ENCODE assay signal across 9 cellular contexts in the genomic region with DNA sequence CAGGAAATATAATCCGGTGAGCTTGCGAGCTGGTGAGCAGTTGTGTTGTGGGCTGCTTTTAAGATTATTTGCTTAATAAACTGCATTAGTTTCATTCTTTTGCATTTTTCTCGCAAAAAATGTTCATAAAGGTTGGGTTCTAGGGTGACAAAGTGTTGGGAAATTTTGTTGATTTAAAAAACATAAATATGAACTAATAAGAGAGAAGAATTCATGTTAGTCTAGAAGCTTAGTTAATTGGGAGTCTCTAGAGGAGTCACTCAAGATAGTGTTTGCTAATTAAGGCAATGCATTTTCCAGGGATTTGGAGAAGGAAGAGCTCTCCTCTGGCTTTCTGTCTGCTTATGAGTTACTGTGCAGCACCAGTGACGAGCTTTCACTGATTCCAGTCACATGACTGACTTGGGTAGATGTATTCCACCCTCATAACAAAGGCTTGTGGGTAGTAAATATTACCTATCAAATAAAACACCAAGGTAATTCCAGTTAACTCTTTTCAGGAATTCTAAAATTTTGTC.
DNase-seq lines count a peak whose midpoint lies in the region; ATAC-seq and TF ChIP-seq lines count a peak whose summit lies in the region.
"Had no signal": no experiment of that assay in that cellular context is flagged by ENCODE, and none has a peak within 500 bp of the region (broad histone marks: within the 10 kb centered on the region; RNA-seq: fewer than 3 reads in every experiment).

No MANE protein-coding gene starts in this region.

- H3K36me3 ChIP-seq in psoas muscle (ENCODE audit: insufficient read depth in 1 of 2, low read depth in 1 of 2) = no peaks in the 10 kb centered on the region
- H3K36me3 ChIP-seq in uterus = no peaks in the 10 kb centered on the region

- CTCF ChIA-PET in WTC11 (lab: Charles Lee) = interaction anchor here (0.6 to 1.9 kb wide), 11 partner anchors 11 to 915 kb away, joined by 3 to 10 read pairs (median 3); no protein-coding TSS in a partner anchor

- H3K36me3 Mint-ChIP-seq in WTC11 = no peaks in the 10 kb centered on the region

- no peaks in the 10 kb centered on the region for H3K9me3 Mint-ChIP-seq in WTC11

- H3K4me3 ChIP-seq in psoas muscle = peak overlapping the region; percentile 60
- no peak overlapping the region for H3K4me3 ChIP-seq in uterus

- H3K4me3 Mint-ChIP-seq in WTC11 = no peak overlapping the region
- H3K4me3 Mint-ChIP-seq: activated naive CD8-positive, alpha-beta T cell had no signal

- H3K4me1 Mint-ChIP-seq in WTC11 = peaks cover 12% of the 10 kb centered on the region

- peak overlapping the region; percentile 54 for H3K27ac ChIP-seq in psoas muscle
- peak overlapping the region in 1 of 2 donors; percentile 1 for H3K27ac ChIP-seq in uterus

- no peak for TF ChIP-seq POLR2A in uterus (IDR thresholded peaks at IDR 0.05)

- H3K9me3 ChIP-seq in psoas muscle (no peaks in the 10 kb centered on the region), uterus (no peaks in the 10 kb centered on the region)

- DNase-seq in WTC11 (ENCODE audit: low spot score) = no peak
- no peak for DNase-seq in psoas muscle
- DNase-seq in uterus = no peak
- DNase-seq in AML-193 (lab: John Stamatoyannopoulos, UW) = no peak
- no peak for DNase-seq in NCI-H128 (lab: John Stamatoyannopoulos, UW; ENCODE audit: unreplicated experiment)
- no peak for DNase-seq in anterior cingulate cortex (lab: John Stamatoyannopoulos, UW)

- 14 to 25% (median 16%) methylated on average over 4 of the region's 4 CpGs for WGBS in psoas muscle, 3 donors

- intact Hi-C loops in psoas muscle (cut with DNase I) (loop anchor here (2.0 to 10.0 kb wide), 3 partner anchors 386 to 914 kb away; no protein-coding TSS in a partner anchor), uterus (cut with DNase I; ENCODE audit: low total_unique reads) (no loop called here)

- H3K4me1 ChIP-seq in psoas muscle (peaks cover 7% of the 10 kb centered on the region), uterus (no peaks in the 10 kb centered on the region)

- TF ChIP-seq CTCF in WTC11 (IDR thresholded peaks at IDR 0.05) (peak; percentile 1; the same call in 1 of the 2 replicates), psoas muscle (IDR thresholded peaks at IDR 0.05) (no peak), uterus (IDR thresholded peaks at IDR 0.05) (no peak)

- ATAC-seq in GM19025 (IDR thresholded peaks at IDR 0.05; ENCODE audit: low read depth, unreplicated experiment) (peak; percentile 44), HG02884 (IDR thresholded peaks at IDR 0.05; ENCODE audit: unreplicated experiment) (peak; percentile 37), WTC11 (no peak), psoas muscle (peak in 3 of 4 donors; percentile 61 to 83 (median 71))

- H3K27me3 Mint-ChIP-seq in WTC11 (ENCODE audit: low read depth) = no peaks in the 10 kb centered on the region
- H3K27me3 Mint-ChIP-seq: activated naive CD8-positive, alpha-beta T cell had no signal

- H3K27me3 ChIP-seq in psoas muscle (ENCODE audit: insufficient read depth in 3 of 3, low read length in 2 of 3) (no peaks in the 10 kb centered on the region), uterus (no peaks in the 10 kb centered on the region)

- POLR2A ChIA-PET in WTC11 (lab: Charles Lee) = no interaction called here

- H3K27ac Mint-ChIP-seq in WTC11 = no peak overlapping the region
- H3K27ac Mint-ChIP-seq: activated naive CD8-positive, alpha-beta T cell had no signal

TF ChIP-seq in WTC11, 78 proteins besides CTCF, POLR2A, EP300 and RAD21:
- no peak for TF ChIP-seq ZNF396 (CRISPR knock-in tag; IDR thresholded peaks at IDR 0.05; ENCODE audit: borderline replicate concordance)
- TF ChIP-seq, protein P1, sequence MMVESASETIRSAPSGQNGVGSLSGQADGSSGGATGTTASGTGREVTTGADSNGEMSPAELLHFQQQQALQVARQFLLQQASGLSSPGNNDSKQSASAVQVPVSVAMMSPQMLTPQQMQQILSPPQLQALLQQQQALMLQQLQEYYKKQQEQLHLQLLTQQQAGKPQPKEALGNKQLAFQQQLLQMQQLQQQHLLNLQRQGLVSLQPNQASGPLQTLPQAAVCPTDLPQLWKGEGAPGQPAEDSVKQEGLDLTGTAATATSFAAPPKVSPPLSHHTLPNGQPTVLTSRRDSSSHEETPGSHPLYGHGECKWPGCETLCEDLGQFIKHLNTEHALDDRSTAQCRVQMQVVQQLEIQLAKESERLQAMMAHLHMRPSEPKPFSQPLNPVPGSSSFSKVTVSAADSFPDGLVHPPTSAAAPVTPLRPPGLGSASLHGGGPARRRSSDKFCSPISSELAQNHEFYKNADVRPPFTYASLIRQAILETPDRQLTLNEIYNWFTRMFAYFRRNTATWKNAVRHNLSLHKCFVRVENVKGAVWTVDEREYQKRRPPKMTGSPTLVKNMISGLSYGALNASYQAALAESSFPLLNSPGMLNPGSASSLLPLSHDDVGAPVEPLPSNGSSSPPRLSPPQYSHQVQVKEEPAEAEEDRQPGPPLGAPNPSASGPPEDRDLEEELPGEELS (CRISPR knock-in tag; IDR thresholded peaks at IDR 0.05) = no peak
- TF ChIP-seq, protein P2, sequence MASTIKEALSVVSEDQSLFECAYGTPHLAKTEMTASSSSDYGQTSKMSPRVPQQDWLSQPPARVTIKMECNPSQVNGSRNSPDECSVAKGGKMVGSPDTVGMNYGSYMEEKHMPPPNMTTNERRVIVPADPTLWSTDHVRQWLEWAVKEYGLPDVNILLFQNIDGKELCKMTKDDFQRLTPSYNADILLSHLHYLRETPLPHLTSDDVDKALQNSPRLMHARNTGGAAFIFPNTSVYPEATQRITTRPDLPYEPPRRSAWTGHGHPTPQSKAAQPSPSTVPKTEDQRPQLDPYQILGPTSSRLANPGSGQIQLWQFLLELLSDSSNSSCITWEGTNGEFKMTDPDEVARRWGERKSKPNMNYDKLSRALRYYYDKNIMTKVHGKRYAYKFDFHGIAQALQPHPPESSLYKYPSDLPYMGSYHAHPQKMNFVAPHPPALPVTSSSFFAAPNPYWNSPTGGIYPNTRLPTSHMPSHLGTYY (CRISPR knock-in tag; IDR thresholded peaks at IDR 0.05) = no peak
- TF ChIP-seq, protein P3, sequence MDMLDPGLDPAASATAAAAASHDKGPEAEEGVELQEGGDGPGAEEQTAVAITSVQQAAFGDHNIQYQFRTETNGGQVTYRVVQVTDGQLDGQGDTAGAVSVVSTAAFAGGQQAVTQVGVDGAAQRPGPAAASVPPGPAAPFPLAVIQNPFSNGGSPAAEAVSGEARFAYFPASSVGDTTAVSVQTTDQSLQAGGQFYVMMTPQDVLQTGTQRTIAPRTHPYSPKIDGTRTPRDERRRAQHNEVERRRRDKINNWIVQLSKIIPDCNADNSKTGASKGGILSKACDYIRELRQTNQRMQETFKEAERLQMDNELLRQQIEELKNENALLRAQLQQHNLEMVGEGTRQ (CRISPR knock-in tag; IDR thresholded peaks at IDR 0.05) = 0 out of 2 replicates have a peak, but pooled peaks have one; percentile 9
- TF ChIP-seq TEAD1 (CRISPR knock-in tag; IDR thresholded peaks at IDR 0.05) = no peak
- TF ChIP-seq, protein P4, sequence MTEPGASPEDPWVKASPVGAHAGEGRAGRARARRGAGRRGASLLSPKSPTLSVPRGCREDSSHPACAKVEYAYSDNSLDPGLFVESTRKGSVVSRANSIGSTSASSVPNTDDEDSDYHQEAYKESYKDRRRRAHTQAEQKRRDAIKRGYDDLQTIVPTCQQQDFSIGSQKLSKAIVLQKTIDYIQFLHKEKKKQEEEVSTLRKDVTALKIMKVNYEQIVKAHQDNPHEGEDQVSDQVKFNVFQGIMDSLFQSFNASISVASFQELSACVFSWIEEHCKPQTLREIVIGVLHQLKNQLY (CRISPR knock-in tag; IDR thresholded peaks at IDR 0.05) = no peak
- TF ChIP-seq TEAD4 (CRISPR knock-in tag; IDR thresholded peaks at IDR 0.05) = no peak
